ENCODE assay signal across 8 cellular contexts in genomic region chr17:44689492-44690217, GRCh38. TPM values are rescaled to one million over a fixed set of nuclear protein-coding genes. Genes with fewer than 3 reads are reported as not detected.
A peak's percentile ranks its signal among the peaks of the same experiment; 100 is the strongest.
DNase-seq lines count a peak whose midpoint lies in the region; ATAC-seq and TF ChIP-seq lines count a peak whose summit lies in the region.

A gene with protein sequence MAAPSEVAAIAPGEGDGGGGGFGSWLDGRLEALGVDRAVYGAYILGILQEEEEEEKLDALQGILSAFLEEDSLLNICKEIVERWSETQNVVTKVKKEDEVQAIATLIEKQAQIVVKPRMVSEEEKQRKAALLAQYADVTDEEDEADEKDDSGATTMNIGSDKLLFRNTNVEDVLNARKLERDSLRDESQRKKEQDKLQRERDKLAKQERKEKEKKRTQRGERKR (minus strand): TSS chr17:44689776. CDS start chr17:44689753, 23 bp downstream.

- peak within 1 kb of the TSS; percentile 89 for H2AK9ac ChIP-seq in IMR-90 (replicated peaks; ENCODE audit: low read depth, low read length, poor library complexity)

- H2BK120ac ChIP-seq in IMR-90 (ENCODE audit: low read depth, low read length) = peak within 1 kb of the TSS; percentile 9

- peak within 1 kb of the TSS; percentile 93 for H3K14ac ChIP-seq in IMR-90 (replicated peaks; ENCODE audit: low read depth, low read length)

- H2BK15ac ChIP-seq in IMR-90 (ENCODE audit: low read depth, low read length) = peak within 1 kb of the TSS; percentile 30; the same call in 1 of the 3 replicates

- peak within 1 kb of the TSS; percentile 97 for H2AFZ ChIP-seq in IMR-90 (replicated peaks; ENCODE audit: low read length, poor library complexity)

- H4K20me1 ChIP-seq in IMR-90 (ENCODE audit: insufficient read depth, low read length) = no peaks in the 10 kb centered on the region

- peak within 1 kb of the TSS; percentile 82 for H3K27ac ChIP-seq in IMR-90 (ENCODE audit: insufficient read depth, low read length)
- peak within 1 kb of the TSS; percentile 80 for H3K27ac ChIP-seq in epithelial cell of prostate

- H3K36me3 ChIP-seq in IMR-90 (ENCODE audit: control insufficient read depth, insufficient read depth, low read length) = no peaks in the 10 kb centered on the region

- no TSS peak for BruUV-seq in IMR-90 (replicated peaks; lab: Mats Ljungman, UMichigan)

- H4K5ac ChIP-seq in IMR-90 (ENCODE audit: low read depth, low read length) = peak within 1 kb of the TSS; percentile 93

- H3K9me3 ChIP-seq in IMR-90 (ENCODE audit: control insufficient read depth, insufficient read depth, low read length) = no peaks in the 10 kb centered on the region

- intact Hi-C loops in IMR-90 (cut with micrococcal nuclease) = no loop called here

- H3K27me3 ChIP-seq in IMR-90 (ENCODE audit: control insufficient read depth, insufficient read depth, low read length) = no peaks in the 10 kb centered on the region

- H2BK5ac ChIP-seq in IMR-90 (ENCODE audit: low read depth, low read length, poor library complexity, severe bottlenecking) = peak within 1 kb of the TSS; percentile 77

- peak within 1 kb of the TSS; percentile 71 for H3K56ac ChIP-seq in IMR-90 (ENCODE audit: extremely low read depth, insufficient read depth, low read length)

- TF ChIP-seq POLR2A in IMR-90 (IDR thresholded peaks at IDR 0.05; ENCODE audit: low read depth, low read length) = peak; percentile 74; the same call in 1 of the 2 replicates

- 0 out of 2 replicates have a peak, but pooled peaks cover 3% of the 10 kb centered on the region for H3K4me1 ChIP-seq in IMR-90 (ENCODE audit: control insufficient read depth, insufficient read depth, low read length)

- H2AK5ac ChIP-seq in IMR-90 (ENCODE audit: low read depth, low read length) = peak within 1 kb of the TSS; percentile 84

- TF ChIP-seq RAD21 in IMR-90 (IDR thresholded peaks at IDR 0.05; ENCODE audit: low read length) = no peak

- ATAC-seq in GM21447 (IDR thresholded peaks at IDR 0.05; ENCODE audit: unreplicated experiment) (peak; percentile 70), IMR-90 (ENCODE audit: low read depth) (peak; percentile 99)

- WGBS in IMR-90 (ENCODE audit: extremely low coverage in 2 of 2, insufficient read length in 1 of 2), 2 experiments = 2% methylated on average over 25 of the region's 51 CpGs; no CpG with 5 or more reads in 1 of the 2 experiments

- peak within 1 kb of the TSS; percentile 89 for H3K4me3 ChIP-seq in IMR-90 (ENCODE audit: insufficient read depth, low read depth, low read length)

- no peak for TF ChIP-seq CTCF in IMR-90 (conservative IDR thresholded peaks at IDR 0.05; ENCODE audit: low read depth, low read length)

- H3K23ac ChIP-seq in IMR-90 (ENCODE audit: low read depth, low read length) = peak within 1 kb of the TSS; percentile 63

- no peak within 1 kb of the TSS for H2BK20ac ChIP-seq in IMR-90 (ENCODE audit: low read depth, low read length)

- H3K9me1 ChIP-seq in IMR-90 (ENCODE audit: insufficient read depth, low read length) = peaks cover 8% of the 10 kb centered on the region; the same call in 1 of the 2 replicates

- dilution Hi-C loops in IMR-90 (cut with HindIII; ENCODE audit: low sequenced_read_pairs, unreplicated experiment) = no loop called here

- peak within 1 kb of the TSS; percentile 88 to 96 for H4K8ac ChIP-seq in IMR-90 (ENCODE audit: low read depth in 2 of 2, low read length in 2 of 2)

- peak within 1 kb of the TSS; percentile 84 for H4K91ac ChIP-seq in IMR-90 (ENCODE audit: insufficient read depth, low read depth, low read length)

- peak within 1 kb of the TSS; percentile 85 for H3K4ac ChIP-seq in IMR-90 (ENCODE audit: low read depth, low read length)

- POLR2A ChIA-PET in IMR-90 (lab: Charles Lee; ENCODE audit: unreplicated experiment) = interaction anchor here (0.5 kb wide), 1 partner anchor 135 kb away, joined by 5 read pairs; no protein-coding TSS in a partner anchor

- peak; percentile 97 for DNase-seq in COLO829 (ENCODE audit: low spot score)
- peak; percentile 96 for DNase-seq in IMR-90
- peak; percentile 38 for DNase-seq in OCI-M2 (lab: John Stamatoyannopoulos, UW; ENCODE audit: unreplicated experiment)
- DNase-seq in activated T-cell treated with anti-CD3 and anti-CD28 coated beads for 24 hours (ENCODE audit: low read depth) = peak; percentile 89
- peak; percentile 63 for DNase-seq in epithelial cell of prostate (ENCODE audit: low read depth, low spot score)
- peak; percentile 91 for DNase-seq in mucosa of gallbladder (ENCODE audit: low spot score)
- DNase-seq in stimulated activated CD8-positive, alpha-beta memory T cell treated with anti-CD3 and anti-CD28 coated beads, Interleukin-4, amount 100 ng/mL, for 24 hours (ENCODE audit: low read depth) = peak; percentile 86

- H3K79me1 ChIP-seq in IMR-90 (ENCODE audit: low read depth in 1 of 2, low read length in 2 of 2) = peaks cover 15 to 44% of the 10 kb centered on the region in 2 experiments

- peak within 1 kb of the TSS; percentile 90 for H3K9ac ChIP-seq in IMR-90 (ENCODE audit: low read depth, low read length)

- CTCF ChIA-PET in IMR-90 (lab: Yijun Ruan, JAX) = no interaction called here

- H3K18ac ChIP-seq in IMR-90 (ENCODE audit: low read depth, low read length) = peak within 1 kb of the TSS; percentile 74

- peak within 1 kb of the TSS; percentile 95 for H3K4me2 ChIP-seq in IMR-90 (ENCODE audit: low read depth, low read length)

- in situ Hi-C loops in IMR-90 (cut with MboI; ENCODE audit: low sequenced_read_pairs) = no loop called here

TF ChIP-seq in IMR-90, 13 proteins besides CTCF, POLR2A, EP300 and RAD21:
- TF ChIP-seq RFX5 (IDR thresholded peaks at IDR 0.05; ENCODE audit: low read depth, low read length) = no peak
- TF ChIP-seq MXI1 (IDR thresholded peaks at IDR 0.05; ENCODE audit: borderline replicate concordance, low read depth, low read length) = peak; percentile 65; the same call in 1 of the 2 replicates
- TF ChIP-seq CHD1 (IDR thresholded peaks at IDR 0.05; ENCODE audit: low read depth, low read length) = no peak
- no peak for TF ChIP-seq MAZ (IDR thresholded peaks at IDR 0.05; ENCODE audit: borderline replicate concordance, low read depth, low read length)
- TF ChIP-seq CEBPB (IDR thresholded peaks at IDR 0.05; ENCODE audit: low read depth, low read length) = no peak
- no peak for TF ChIP-seq SMC3 (IDR thresholded peaks at IDR 0.05; ENCODE audit: low read depth, low read length)
- TF ChIP-seq USF2 (IDR thresholded peaks at IDR 0.05; ENCODE audit: low read depth, low read length) = peak; percentile 49; the same call in 1 of the 2 replicates
- peak; percentile 97 for TF ChIP-seq BHLHE40 (IDR thresholded peaks at IDR 0.05; ENCODE audit: low read depth, low read length)
TF ChIP-seq in IMR-90: peak in this region for 3.

RNA-seq across cellular contexts. Expression of the gene that starts here (rescaled TPM):
- total RNA-seq in IMR-90 (2012; rRNA removed) (20.8 and 46.4 TPM in 2 replicates), mucosa of gallbladder (13.6 TPM)
- 9.3 and 11.3 TPM in 2 replicates for polyA plus RNA-seq in IMR-90 (2012; rRNA removed)
- polyA plus RNA-seq in IMR-90 (2012; cell fraction: cytosol; rRNA removed) = 2.6 and 3.5 TPM in 2 replicates
- 1.7 and 11.2 TPM in 2 replicates for polyA plus RNA-seq in IMR-90 (2012; cell fraction: nucleus; rRNA removed; ENCODE audit: low replicate concordance)

Comparison
In these comparisons a context has a peak if more than half of its experiments do, and no peak if none do; other contexts are left out.
1. Peak in every context shown above with its lines: DNase-seq, ATAC-seq, H3K4me3 ChIP-seq and H3K27ac ChIP-seq.
2. DNase-seq: peak in every context shown above with its lines; median percentile 97 in COLO829; 96 in IMR-90; 91 in mucosa of gallbladder; 89 in activated T-cell treated with anti-CD3 and anti-CD28 coated beads for 24 hours; 86 in stimulated activated CD8-positive, alpha-beta memory T cell treated with anti-CD3 and anti-CD28 coated beads, Interleukin-4, amount 100 ng/mL, for 24 hours; 63 in epithelial cell of prostate; 38 in OCI-M2.